8 cellular contexts compared by ENCODE assay signal in genomic region chr1:152036316-152037216, GRCh38. TPM values are rescaled to one million over a fixed set of nuclear protein-coding genes. Genes with fewer than 3 reads are reported as not detected.
DNase-seq lines count a peak whose midpoint lies in the region; ATAC-seq and TF ChIP-seq lines count a peak whose summit lies in the region.

Gene S100A11 (minus strand): TSS chr1:152037004. CDS start chr1:152036915, 89 bp downstream.

- H3K9ac ChIP-seq in DND-41 (ENCODE audit: low read depth, low read length) (peak within 1 kb of the TSS; percentile 86), mesenchymal stem cell (ENCODE audit: low read length) (peak within 1 kb of the TSS; percentile 100)

- H3K27me3 ChIP-seq in DND-41 (ENCODE audit: insufficient read depth, low read length, poor library complexity), result no peaks in the 10 kb centered on the region
- peaks cover 0 to 18% of the 10 kb centered on the region in 2 experiments for H3K27me3 ChIP-seq in mesenchymal stem cell (ENCODE audit: control insufficient read depth in 1 of 2, insufficient read depth in 1 of 2, low read length in 2 of 2)

- H3K36me3 Mint-ChIP-seq in effector memory CD8-positive, alpha-beta T cell (ENCODE audit: insufficient read depth), result peaks cover 42% of the 10 kb centered on the region

- peak within 1 kb of the TSS; percentile 43 for H4K91ac ChIP-seq in mesenchymal stem cell (ENCODE audit: low read length)

- peak within 1 kb of the TSS; percentile 86 to 87 for H3K4ac ChIP-seq in mesenchymal stem cell (ENCODE audit: low read depth in 1 of 2, low read length in 2 of 2)

- H3K27ac ChIP-seq in DND-41 (ENCODE audit: low read length) (peak within 1 kb of the TSS; percentile 93), mesenchymal stem cell (ENCODE audit: low read length, poor library complexity, severe bottlenecking) (peak within 1 kb of the TSS; percentile 95)

- H2BK12ac ChIP-seq in mesenchymal stem cell (ENCODE audit: low read length in 2 of 2), result peak within 1 kb of the TSS in 1 of 2 experiments; percentile 43

- ATAC-seq in DND-41 (ENCODE audit: insufficient read depth, low read depth) (peak; percentile 73), HG02623 (IDR thresholded peaks at IDR 0.05; ENCODE audit: unreplicated experiment) (no peak)
- peak; percentile 53 for ATAC-seq in effector memory CD8-positive, alpha-beta T cell (replicated peaks)

- H3K4me2 ChIP-seq in DND-41 (ENCODE audit: insufficient read depth, low read length), result peak within 1 kb of the TSS; percentile 69
- peak within 1 kb of the TSS; percentile 76 for H3K4me2 ChIP-seq in mesenchymal stem cell (ENCODE audit: low read length, poor library complexity, severe bottlenecking)

- H4K20me1 ChIP-seq in DND-41 (ENCODE audit: insufficient read depth, low read length), result no peaks in the 10 kb centered on the region

- peak within 1 kb of the TSS in 1 of 2 experiments; percentile 30 for H3K14ac ChIP-seq in mesenchymal stem cell (ENCODE audit: low read length in 2 of 2)

- TF ChIP-seq CTCF in DND-41 (IDR thresholded peaks at IDR 0.05; ENCODE audit: borderline replicate concordance, extremely low read depth, low read length, poor library complexity, severe bottlenecking), result peak; percentile 6

- peak within 1 kb of the TSS; percentile 39 for H2BK15ac ChIP-seq in mesenchymal stem cell (ENCODE audit: low read depth, poor library complexity, severe bottlenecking)

- H2AFZ ChIP-seq in DND-41 (ENCODE audit: low read depth, low read length) (peak within 1 kb of the TSS; percentile 54), mesenchymal stem cell (ENCODE audit: low read depth, low read length) (no peak within 1 kb of the TSS)

- peak within 1 kb of the TSS; percentile 90 for H2BK5ac ChIP-seq in mesenchymal stem cell (ENCODE audit: low read depth, low read length, poor library complexity, severe bottlenecking)

- peaks cover 26% of the 10 kb centered on the region for H3K36me3 ChIP-seq in DND-41 (ENCODE audit: insufficient read depth, low read length)
- peaks cover 12 to 28% of the 10 kb centered on the region in 2 experiments for H3K36me3 ChIP-seq in mesenchymal stem cell (ENCODE audit: control insufficient read depth in 1 of 2, insufficient read depth in 2 of 2, low read depth in 1 of 2, low read length in 2 of 2)

- no peaks in the 10 kb centered on the region for H3K9me3 ChIP-seq in DND-41 (ENCODE audit: insufficient read depth, low read length, severe bottlenecking)
- H3K9me3 ChIP-seq in mesenchymal stem cell (ENCODE audit: control insufficient read depth, low read length), result no peaks in the 10 kb centered on the region

- H3K4me3 ChIP-seq in DND-41 (ENCODE audit: low read depth in 1 of 2, low read length in 2 of 2) (peak within 1 kb of the TSS; percentile 77 to 90), mesenchymal stem cell (ENCODE audit: insufficient read depth in 1 of 2, low read depth in 1 of 2, low read length in 2 of 2) (peak within 1 kb of the TSS; percentile 62 to 92)

- H3K9me3 Mint-ChIP-seq in effector memory CD8-positive, alpha-beta T cell, result no peaks in the 10 kb centered on the region

- H3K4me3 Mint-ChIP-seq in effector memory CD8-positive, alpha-beta T cell, result peak within 1 kb of the TSS; percentile 87 to 89

- no peaks in the 10 kb centered on the region for H3K27me3 Mint-ChIP-seq in effector memory CD8-positive, alpha-beta T cell

- peaks cover 11% of the 10 kb centered on the region for H3K79me1 ChIP-seq in mesenchymal stem cell (replicated peaks; ENCODE audit: low read length, poor library complexity, severe bottlenecking)

- peak within 1 kb of the TSS; percentile 94 for H2AK5ac ChIP-seq in mesenchymal stem cell (ENCODE audit: low read length, severe bottlenecking)

- peaks cover 46% of the 10 kb centered on the region for H3K4me1 ChIP-seq in DND-41 (ENCODE audit: insufficient read depth, low read length)
- H3K4me1 ChIP-seq in mesenchymal stem cell (ENCODE audit: control insufficient read depth, insufficient read depth, low read depth, low read length), result peaks cover 3% of the 10 kb centered on the region

- POLR2A ChIA-PET in HEK293T (lab: Yijun Ruan, JAX), result interaction anchor here (0.6 to 3.9 kb wide), 14 partner anchors 9 to 709 kb away, joined by 3 to 23 read pairs (median 3); partner anchors contain the start of genes PI4KB, S100A10 and THEM4

- H3K23ac ChIP-seq in mesenchymal stem cell (ENCODE audit: low read length in 2 of 2), result no peak within 1 kb of the TSS

- peak within 1 kb of the TSS; percentile 97 for H3K27ac Mint-ChIP-seq in effector memory CD8-positive, alpha-beta T cell

- under 1% methylated on average over 47 of the region's 52 CpGs for WGBS in mesenchymal stem cell

- CTCF ChIA-PET in HEK293T (lab: Yijun Ruan, JAX), result interaction anchor here (0.7 to 2.7 kb wide), 8 partner anchors 10 to 423 kb away, joined by 3 to 21 read pairs (median 4); no protein-coding TSS in a partner anchor

- peaks cover 21 to 27% of the 10 kb centered on the region in 2 donors for H3K4me1 Mint-ChIP-seq in effector memory CD8-positive, alpha-beta T cell (ENCODE audit: low read depth in 2 of 2)

- H3K18ac ChIP-seq in mesenchymal stem cell (ENCODE audit: low read depth in 1 of 2, low read length in 2 of 2), result peak within 1 kb of the TSS; percentile 65 to 94

- peak within 1 kb of the TSS; percentile 77 for H4K8ac ChIP-seq in mesenchymal stem cell (ENCODE audit: low read length)

- H3K79me2 ChIP-seq in DND-41 (ENCODE audit: insufficient read depth, low read length), result peaks cover 38% of the 10 kb centered on the region

- DNase-seq in DND-41 (peak; percentile 88), HEK293T (ENCODE audit: extremely low spot score) (peak; percentile 82), NOMO-1 (lab: John Stamatoyannopoulos, UW; ENCODE audit: unreplicated experiment in 2 of 2) (peak; percentile 66 to 87), mesenchymal stem cell (peak; percentile 92)
- peak; percentile 44 to 45 for DNase-seq in activated CD8-positive, alpha-beta memory T cell treated with anti-CD3 and anti-CD28 coated beads for 4 hours (ENCODE audit: low read depth in 2 of 2)
- peak; percentile 40 to 47 (median 44) for DNase-seq in effector memory CD8-positive, alpha-beta T cell
- peak; percentile 50 for DNase-seq in stimulated activated CD8-positive, alpha-beta memory T cell treated with anti-CD3 and anti-CD28 coated beads, Interleukin-15, amount 100 ng/mL, for 24 hours (ENCODE audit: low read depth)

- peak within 1 kb of the TSS; percentile 27 for H2BK120ac ChIP-seq in mesenchymal stem cell (ENCODE audit: low read depth, low read length)

TF ChIP-seq in HEK293T, 16 proteins besides CTCF, POLR2A, EP300 and RAD21:
- TF ChIP-seq FOXK2 (IDR thresholded peaks at IDR 0.05) (no peak), L3MBTL2 (conservative IDR thresholded peaks at IDR 0.05) (peak; percentile 54; the same call in 1 of the 2 replicates)

RNA-seq across cellular contexts. Expression of gene S100A11, which starts in this region (rescaled TPM):
- 2,510 TPM for polyA plus RNA-seq in mesenchymal stem cell (2013, experiment 1 of 2)
- 2,559 TPM for polyA plus RNA-seq in mesenchymal stem cell (2013, experiment 2 of 2)
